In the genomic region with DNA sequence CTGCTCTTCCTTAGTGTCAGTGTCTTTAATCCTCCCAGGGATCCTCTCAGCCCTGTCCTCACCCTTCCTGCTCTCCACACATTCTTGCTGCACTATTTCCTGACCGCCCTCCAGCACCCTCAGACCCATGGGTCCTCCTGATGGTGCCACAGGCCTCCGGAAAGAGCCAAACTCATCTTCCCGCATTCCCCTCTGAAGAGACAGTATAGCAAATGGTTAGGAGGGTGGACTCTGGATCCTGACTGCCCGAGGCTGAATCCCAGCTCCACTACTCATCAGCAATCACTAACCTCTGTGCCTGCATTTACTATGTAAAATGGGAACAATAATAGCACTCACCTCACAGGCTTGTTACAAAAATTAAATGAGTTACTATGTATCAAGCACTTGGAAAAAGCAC, we compare ENCODE assay signal across 20 cellular contexts. TPM values are rescaled to one million over a fixed set of nuclear protein-coding genes. Genes with fewer than 3 reads are reported as not detected.
DNase-seq lines count a peak whose midpoint lies in the region; ATAC-seq, FAIRE-seq and TF ChIP-seq lines count a peak whose summit lies in the region.
"Had no signal": no experiment of that assay in that cellular context is flagged by ENCODE, and none has a peak within 500 bp of the region (broad histone marks: within the 10 kb centered on the region; RNA-seq: fewer than 3 reads in every experiment).

No MANE protein-coding gene starts in this region.

- peaks cover 42% of the 10 kb centered on the region for H3K4me1 Mint-ChIP-seq in activated CD8-positive, alpha-beta T cell treated with anti-CD3 and anti-CD28 coated beads, Interleukin-2, amount 10 ng/mL, durations not matched to agents 7 days and 5 days (ENCODE audit: low read depth)
- peaks cover 14% of the 10 kb centered on the region for H3K4me1 Mint-ChIP-seq in activated CD8-positive, alpha-beta T cell treated with anti-CD3 and anti-CD28 coated beads for 36 hours (ENCODE audit: low read depth)
- H3K4me1 Mint-ChIP-seq in HFFc6 (ENCODE audit: low read depth): peaks cover 22% of the 10 kb centered on the region
- peaks cover 6% of the 10 kb centered on the region for H3K4me1 Mint-ChIP-seq in memory B cell

- CTCF ChIA-PET in activated CD8-positive, alpha-beta T cell treated with anti-CD3 and anti-CD28 coated beads, Interleukin-2, amount 10 ng/mL, durations not matched to agents 7 days and 5 days (lab: Charles Lee): no interaction called here
- CTCF ChIA-PET in activated CD8-positive, alpha-beta T cell treated with anti-CD3 and anti-CD28 coated beads for 36 hours (lab: Charles Lee): no interaction called here
- CTCF ChIA-PET in A549 (lab: Yijun Ruan, JAX): no interaction called here

- DNase-seq in activated CD8-positive, alpha-beta T cell treated with anti-CD3 and anti-CD28 coated beads, Interleukin-2, amount 10 ng/mL, durations not matched to agents 7 days and 5 days: no peak
- DNase-seq in activated CD8-positive, alpha-beta T cell treated with anti-CD3 and anti-CD28 coated beads for 36 hours: no peak
- DNase-seq in A549 (ENCODE audit: low read depth in 1 of 2, low spot score in 1 of 2) (no peak), HFFc6 (no peak), memory B cell (ENCODE audit: low spot score in 2 of 2) (no peak), DMS 273 treated with DMSO at 0.1 percent for 48 hours (lab: John Stamatoyannopoulos, UW) (no peak), NCI-H2227 treated with DMSO at 0.1 percent for 48 hours (lab: John Stamatoyannopoulos, UW) (no peak)
- DNase-seq: AML-193; CD4-positive, CD25-positive, alpha-beta regulatory T cell; DMS79; GDM1; KG1; MM.1S; NCI-H1105 treated with DMSO at 0.1 percent for 48 hours; NCI-H187 treated with DMSO at 0.1 percent for 48 hours; NCI-H510A treated with DMSO at 0.1 percent for 48 hours had no signal

- peaks cover 8% of the 10 kb centered on the region; the same call in 1 of the 3 replicates for H3K4me1 ChIP-seq in A549

- TF ChIP-seq RAD21 in A549 (conservative IDR thresholded peaks at IDR 0.05 in 1 of 2, IDR thresholded peaks at IDR 0.05 in 1 of 2): no peak

- TF ChIP-seq CTCF in activated CD8-positive, alpha-beta T cell treated with anti-CD3 and anti-CD28 coated beads for 36 hours (IDR thresholded peaks at IDR 0.05): no peak
- TF ChIP-seq CTCF in A549 (IDR thresholded peaks at IDR 0.05): no peak
- TF ChIP-seq CTCF in HFFc6 (IDR thresholded peaks at IDR 0.05): no peak

- ATAC-seq in activated CD8-positive, alpha-beta T cell treated with anti-CD3 and anti-CD28 coated beads, Interleukin-2, amount 10 ng/mL, durations not matched to agents 7 days and 5 days: no peak
- ATAC-seq in activated CD8-positive, alpha-beta T cell treated with anti-CD3 and anti-CD28 coated beads for 36 hours: no peak
- ATAC-seq in A549: no peak
- no peak for ATAC-seq in memory B cell (ENCODE audit: low read depth)
- no peak for ATAC-seq in HG03139 (IDR thresholded peaks at IDR 0.05; ENCODE audit: unreplicated experiment)
- ATAC-seq: HCT116, Panc1 had no signal

- no peaks in the 10 kb centered on the region for H3K9me3 ChIP-seq in A549

- 77% methylated on average over 4 of the region's 4 CpGs for WGBS in A549 (ENCODE audit: missing lambda C conversion rate)

- no peak overlapping the region for H3K27ac ChIP-seq in A549
- H3K27ac ChIP-seq: HL-60 had no signal

- peaks cover 52% of the 10 kb centered on the region for H3K36me3 Mint-ChIP-seq in activated CD8-positive, alpha-beta T cell treated with anti-CD3 and anti-CD28 coated beads, Interleukin-2, amount 10 ng/mL, durations not matched to agents 7 days and 5 days (ENCODE audit: low read depth)
- peaks cover 40% of the 10 kb centered on the region for H3K36me3 Mint-ChIP-seq in activated CD8-positive, alpha-beta T cell treated with anti-CD3 and anti-CD28 coated beads for 36 hours (ENCODE audit: low read depth)
- H3K36me3 Mint-ChIP-seq in HFFc6 (ENCODE audit: low read depth): no peaks in the 10 kb centered on the region; the same call in 1 of the 2 replicates
- peaks cover 18% of the 10 kb centered on the region for H3K36me3 Mint-ChIP-seq in memory B cell

- POLR2A ChIA-PET in activated CD8-positive, alpha-beta T cell treated with anti-CD3 and anti-CD28 coated beads, Interleukin-2, amount 10 ng/mL, durations not matched to agents 7 days and 5 days (lab: Charles Lee): no interaction called here
- POLR2A ChIA-PET in activated CD8-positive, alpha-beta T cell treated with anti-CD3 and anti-CD28 coated beads for 36 hours (lab: Charles Lee): no interaction called here
- POLR2A ChIA-PET in A549 (lab: Yijun Ruan, JAX): no interaction called here

- intact Hi-C loops in activated CD8-positive, alpha-beta T cell treated with anti-CD3 and anti-CD28 coated beads for 36 hours (cut with micrococcal nuclease): no loop called here

- peak overlapping the region; percentile 10 for H3K27ac Mint-ChIP-seq in activated CD8-positive, alpha-beta T cell treated with anti-CD3 and anti-CD28 coated beads, Interleukin-2, amount 10 ng/mL, durations not matched to agents 7 days and 5 days
- no peak overlapping the region for H3K27ac Mint-ChIP-seq in activated CD8-positive, alpha-beta T cell treated with anti-CD3 and anti-CD28 coated beads for 36 hours
- H3K27ac Mint-ChIP-seq in HFFc6: peak overlapping the region; percentile 62
- peak overlapping the region; percentile 63 for H3K27ac Mint-ChIP-seq in memory B cell

- TF ChIP-seq EP300 in A549 (IDR thresholded peaks at IDR 0.05): no peak

- peak; percentile 74 for FAIRE-seq in A549 (lab: Jason Lieb, UNC)

- no peak overlapping the region for H3K4me3 ChIP-seq in A549

- no peak overlapping the region for H3K4me2 ChIP-seq in A549

- H3K9me3 Mint-ChIP-seq in activated CD8-positive, alpha-beta T cell treated with anti-CD3 and anti-CD28 coated beads, Interleukin-2, amount 10 ng/mL, durations not matched to agents 7 days and 5 days (ENCODE audit: insufficient read depth): no peaks in the 10 kb centered on the region
- no peaks in the 10 kb centered on the region for H3K9me3 Mint-ChIP-seq in activated CD8-positive, alpha-beta T cell treated with anti-CD3 and anti-CD28 coated beads for 36 hours
- H3K9me3 Mint-ChIP-seq in HFFc6 (no peaks in the 10 kb centered on the region), memory B cell (no peaks in the 10 kb centered on the region)
- H3K9me3 Mint-ChIP-seq: CD4-positive, CD25-positive, alpha-beta regulatory T cell had no signal

- H3K4me3 Mint-ChIP-seq in activated CD8-positive, alpha-beta T cell treated with anti-CD3 and anti-CD28 coated beads, Interleukin-2, amount 10 ng/mL, durations not matched to agents 7 days and 5 days: no peak overlapping the region
- no peak overlapping the region for H3K4me3 Mint-ChIP-seq in activated CD8-positive, alpha-beta T cell treated with anti-CD3 and anti-CD28 coated beads for 36 hours
- no peak overlapping the region for H3K4me3 Mint-ChIP-seq in HFFc6
- no peak overlapping the region for H3K4me3 Mint-ChIP-seq in memory B cell

- no peaks in the 10 kb centered on the region for H3K27me3 Mint-ChIP-seq in activated CD8-positive, alpha-beta T cell treated with anti-CD3 and anti-CD28 coated beads, Interleukin-2, amount 10 ng/mL, durations not matched to agents 7 days and 5 days (ENCODE audit: low read depth)
- no peaks in the 10 kb centered on the region for H3K27me3 Mint-ChIP-seq in activated CD8-positive, alpha-beta T cell treated with anti-CD3 and anti-CD28 coated beads for 36 hours
- H3K27me3 Mint-ChIP-seq in HFFc6 (ENCODE audit: insufficient read depth) (no peaks in the 10 kb centered on the region; the same call in 1 of the 2 replicates), memory B cell (no peaks in the 10 kb centered on the region)
- H3K27me3 Mint-ChIP-seq: CD4-positive, CD25-positive, alpha-beta regulatory T cell had no signal

- TF ChIP-seq POLR2A in A549 (IDR thresholded peaks at IDR 0.05; ENCODE audit: low read length): no peak

TF ChIP-seq in A549, 52 proteins besides CTCF, POLR2A, EP300 and RAD21 (continues in another document):
- no peak for TF ChIP-seq HOXA7 (CRISPR knock-in tag; IDR thresholded peaks at IDR 0.05)
- no peak for TF ChIP-seq KDM5A (IDR thresholded peaks at IDR 0.05)
- no peak for TF ChIP-seq SREBF2 (IDR thresholded peaks at IDR 0.05)
- TF ChIP-seq ZFP36 (IDR thresholded peaks at IDR 0.05; ENCODE audit: borderline replicate concordance, partially characterized antibody): no peak

RNA-seq across cellular contexts. Expression of gene SUV39H1, which starts 6.2 kb away (rescaled TPM):
- total RNA-seq in activated CD8-positive, alpha-beta T cell treated with anti-CD3 and anti-CD28 coated beads, Interleukin-2, amount 10 ng/mL, durations not matched to agents 7 days and 5 days: 10 to 100 TPM; 33.2 to 35.3 TPM
- total RNA-seq in activated CD8-positive, alpha-beta T cell treated with anti-CD3 and anti-CD28 coated beads for 36 hours: 10 to 100 TPM; 26.8 to 28.4 TPM
- polyA plus RNA-seq in A549 (2011; rRNA removed) (12.8 and 13.4 TPM in 2 replicates), A549 (2017; fragmentation: RNase III; extraction: RNeasy Plus Mini Kit Qiagen cat#74134 plus additional on column Dnase treatment) (19.9 to 20.3 TPM (median 20.0 TPM) in 3 replicates)
- polyA plus RNA-seq in A549 (2012; cell fraction: cytosol; rRNA removed): 25.2 and 26.3 TPM in 2 replicates
- 64.5 and 69.9 TPM in 2 replicates for polyA plus RNA-seq in A549 (2012; cell fraction: nucleus; rRNA removed)
- 27.1 and 31.3 TPM in 2 replicates for polyA minus RNA-seq in A549 (2011; rRNA and poly(A)+ RNA removed)
- 10 to 100 TPM in 4 of 6 experiments, 1 to 10 TPM in 2; 6.9 to 12.0 (median 11.4) TPM for total RNA-seq in HFFc6 (2021; fragmentation: NEBNext Ultra II Directional; extraction: Animal tissue kit (Norgen Biotek cat#: 25700))

RNA-seq across cellular contexts. Expression of gene WAS, which starts 19.1 kb away (rescaled TPM):
- 100 to 1,000 TPM; 134 to 164 TPM for total RNA-seq in activated CD8-positive, alpha-beta T cell treated with anti-CD3 and anti-CD28 coated beads, Interleukin-2, amount 10 ng/mL, durations not matched to agents 7 days and 5 days
- total RNA-seq in activated CD8-positive, alpha-beta T cell treated with anti-CD3 and anti-CD28 coated beads for 36 hours: 10 to 100 TPM; 81.6 to 81.9 TPM
- polyA plus RNA-seq in A549 (2011; rRNA removed): 0.05 and 0.09 TPM in 2 replicates
- 0.16 and 0.17 TPM in 2 replicates for polyA plus RNA-seq in A549 (2012; cell fraction: cytosol; rRNA removed)
- 0.78 and 0.86 TPM in 2 replicates for polyA plus RNA-seq in A549 (2012; cell fraction: nucleus; rRNA removed)
- 0.21 to 0.44 TPM (median 0.29 TPM) in 3 replicates for polyA plus RNA-seq in A549 (2017; fragmentation: RNase III; extraction: RNeasy Plus Mini Kit Qiagen cat#74134 plus additional on column Dnase treatment)
- polyA minus RNA-seq in A549 (2011; rRNA and poly(A)+ RNA removed): not detected in 2 replicates
- under 1 TPM in 1 of 6 experiments, not detected in 5; 0.69 TPM for total RNA-seq in HFFc6 (2021; fragmentation: NEBNext Ultra II Directional; extraction: Animal tissue kit (Norgen Biotek cat#: 25700))

RNA-seq across cellular contexts. Expression of gene GLOD5, which starts 58.8 kb away (rescaled TPM):
- total RNA-seq in activated CD8-positive, alpha-beta T cell treated with anti-CD3 and anti-CD28 coated beads, Interleukin-2, amount 10 ng/mL, durations not matched to agents 7 days and 5 days: not detected
- total RNA-seq in activated CD8-positive, alpha-beta T cell treated with anti-CD3 and anti-CD28 coated beads for 36 hours: not detected
- not detected in 2 replicates for polyA plus RNA-seq in A549 (2011; rRNA removed)
- not detected in 2 replicates for polyA plus RNA-seq in A549 (2012; cell fraction: cytosol; rRNA removed)
- not detected in 2 replicates for polyA plus RNA-seq in A549 (2012; cell fraction: nucleus; rRNA removed)
- polyA plus RNA-seq in A549 (2017; fragmentation: RNase III; extraction: RNeasy Plus Mini Kit Qiagen cat#74134 plus additional on column Dnase treatment): not detected in 3 replicates
- not detected in 2 replicates for polyA minus RNA-seq in A549 (2011; rRNA and poly(A)+ RNA removed)
- not detected for total RNA-seq in HFFc6 (2021; fragmentation: NEBNext Ultra II Directional; extraction: Animal tissue kit (Norgen Biotek cat#: 25700))
- total RNA-seq: CD4-positive, CD25-positive, alpha-beta regulatory T cell had no signal
- polyA plus RNA-seq: CD4-positive, CD25-positive, alpha-beta regulatory T cell had no signal

Comparison
In these comparisons a context has a peak if more than half of its experiments do, and no peak if none do; other contexts are left out.
1. RNA of gene WAS, which starts 19.1 kb away (total RNA-seq): 134 to 164 TPM in activated CD8-positive, alpha-beta T cell treated with anti-CD3 and anti-CD28 coated beads, Interleukin-2, amount 10 ng/mL, durations not matched to agents 7 days and 5 days and 81.6 to 81.9 TPM in activated CD8-positive, alpha-beta T cell treated with anti-CD3 and anti-CD28 coated beads for 36 hours; 0.69 TPM in HFFc6; every median in the first group is over 10 times any median in the second.